ENCODE assay signal across 24 cellular contexts in the genomic region with DNA sequence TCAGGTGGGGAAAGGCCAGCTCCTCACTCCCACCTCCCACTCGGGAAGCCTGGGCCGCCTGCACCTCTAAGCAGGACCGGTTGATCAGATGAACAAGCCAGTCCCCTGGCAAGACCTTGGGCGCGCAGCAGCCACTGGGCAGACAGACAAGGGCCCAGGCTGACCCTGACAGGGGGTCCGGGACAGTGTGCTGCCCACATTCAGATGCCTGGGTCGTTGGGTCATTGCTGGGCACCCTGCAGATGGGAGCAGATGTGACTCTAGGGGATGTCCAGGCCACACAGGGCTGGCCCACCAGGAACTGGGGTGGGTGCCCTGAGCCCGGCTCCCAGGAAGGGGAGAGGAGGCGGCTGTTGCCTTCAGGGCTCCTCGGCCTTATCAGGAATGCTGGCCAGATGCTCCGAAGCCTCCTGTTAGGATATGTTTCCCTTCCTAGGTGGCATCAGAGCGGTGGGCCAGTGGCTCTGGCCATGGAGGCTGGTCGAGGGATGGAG. TPM values are rescaled to one million over a fixed set of nuclear protein-coding genes. Genes with fewer than 3 reads are reported as not detected.
DNase-seq lines count a peak whose midpoint lies in the region; ATAC-seq and TF ChIP-seq lines count a peak whose summit lies in the region.
"Had no signal": no experiment of that assay in that cellular context is flagged by ENCODE, and none has a peak within 500 bp of the region (broad histone marks: within the 10 kb centered on the region; RNA-seq: fewer than 3 reads in every experiment).

No MANE protein-coding gene starts in this region.

- DNase-seq in Right ventricle myocardium superior: peak; percentile 32
- no peak for DNase-seq in cardiac septum (ENCODE audit: low spot score)
- DNase-seq in left ventricle myocardium superior: peak; percentile 21
- no peak for DNase-seq in hypothalamus (lab: John Stamatoyannopoulos, UW)
- DNase-seq: AML-193, C1 segment of cervical spinal cord, Calu3, GDM1, Karpas-422, NCI-H1694, NCI-H2081, NCI-H2171, NCI-H345, NCI-H524, NCI-H82 had no signal

- peaks cover 32% of the 10 kb centered on the region for H3K4me1 Mint-ChIP-seq in nephron
- H3K4me1 Mint-ChIP-seq: CD8-positive, alpha-beta memory T cell had no signal

- peaks cover 21% of the 10 kb centered on the region for H3K27me3 Mint-ChIP-seq in nephron (ENCODE audit: low read depth)

- no peak overlapping the region for H3K4me3 Mint-ChIP-seq in nephron
- H3K4me3 Mint-ChIP-seq: CD8-positive, alpha-beta memory T cell had no signal

- TF ChIP-seq CTCF in nephron (IDR thresholded peaks at IDR 0.05; ENCODE audit: unreplicated experiment in 3 of 3): no peak

- ATAC-seq in Right ventricle myocardium superior (ENCODE audit: poor library complexity) (no peak), left ventricle myocardium superior (no peak), GM19463 (IDR thresholded peaks at IDR 0.05; ENCODE audit: unreplicated experiment) (no peak), GM21381 (IDR thresholded peaks at IDR 0.05; ENCODE audit: unreplicated experiment) (no peak)
- ATAC-seq: Panc1 had no signal

- H3K27ac Mint-ChIP-seq in nephron: peak overlapping the region in 2 of 3 experiments; percentile 11 to 46
- H3K27ac Mint-ChIP-seq: CD8-positive, alpha-beta memory T cell had no signal

- H3K9me3 Mint-ChIP-seq in nephron: no peaks in the 10 kb centered on the region

- intact Hi-C loops in Right ventricle myocardium superior (cut with DNase I): no loop called here
- intact Hi-C loops in cardiac septum (cut with DNase I): no loop called here
- intact Hi-C loops in left ventricle myocardium superior (cut with micrococcal nuclease): no loop called here

- H3K36me3 Mint-ChIP-seq in nephron (ENCODE audit: low read depth): no peaks in the 10 kb centered on the region
- H3K36me3 Mint-ChIP-seq: CD8-positive, alpha-beta memory T cell had no signal

RNA-seq across cellular contexts. Expression of a gene that starts 17.3 kb away (rescaled TPM):
- 1.0 TPM for total RNA-seq in Right ventricle myocardium superior
- total RNA-seq in cardiac septum: not detected
- 0.45 TPM for total RNA-seq in left ventricle myocardium superior
- total RNA-seq: A172; Calu3; CD8-positive, alpha-beta memory T cell; H4; M059J; SJSA1 had no signal

Comparison
In these comparisons a context has a peak if more than half of its experiments do, and no peak if none do; other contexts are left out.
1. DNase-seq: peak in Right ventricle myocardium superior (single experiment) and left ventricle myocardium superior (single experiment); none in cardiac septum (single experiment) and hypothalamus (0 of 51).